In the genomic region with DNA sequence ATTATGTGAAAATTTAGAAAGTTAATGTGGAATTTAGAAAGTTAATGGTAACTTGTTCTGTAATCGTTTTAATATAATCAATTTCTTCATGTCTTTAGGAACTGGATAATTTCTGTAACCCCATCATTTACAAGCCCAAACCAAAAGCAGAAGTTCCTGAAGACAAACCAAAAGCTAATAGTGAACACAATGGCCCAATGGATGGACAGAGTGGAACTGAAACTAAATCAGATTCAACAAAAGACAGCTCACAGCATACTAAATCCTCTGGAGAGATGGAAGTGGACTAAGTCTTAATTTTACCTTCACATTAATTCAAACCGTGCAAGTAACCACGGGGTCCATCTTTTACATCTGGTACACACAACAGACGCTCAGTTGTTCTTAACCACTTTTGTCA, we compare ENCODE assay signal across 9 cellular contexts. TPM values are rescaled to one million over a fixed set of nuclear protein-coding genes. Genes with fewer than 3 reads are reported as not detected.
DNase-seq lines count a peak whose midpoint lies in the region; ATAC-seq, FAIRE-seq and TF ChIP-seq lines count a peak whose summit lies in the region.
"Had no signal": no experiment of that assay in that cellular context is flagged by ENCODE, and none has a peak within 500 bp of the region (broad histone marks: within the 10 kb centered on the region; RNA-seq: fewer than 3 reads in every experiment).

No MANE protein-coding gene starts in this region.

- H3K9me3 ChIP-seq in WERI-Rb-1 (ENCODE audit: severe bottlenecking) (no peaks in the 10 kb centered on the region), Peyer's patch (no peaks in the 10 kb centered on the region)

- no peak overlapping the region for H3K4me3 ChIP-seq in WERI-Rb-1 (ENCODE audit: low read depth, low read length)
- no peak overlapping the region for H3K4me3 ChIP-seq in Peyer's patch

- TF ChIP-seq POLR2A in GM12891 (IDR thresholded peaks at IDR 0.05; ENCODE audit: low read depth, low read length) (no peak), Peyer's patch (IDR thresholded peaks at IDR 0.05) (no peak)

- peak; percentile 74 for ATAC-seq in GM21367 (IDR thresholded peaks at IDR 0.05; ENCODE audit: unreplicated experiment)
- ATAC-seq in HG03064 (IDR thresholded peaks at IDR 0.05; ENCODE audit: low read depth, unreplicated experiment) = peak; percentile 40

- H3K27ac ChIP-seq in WERI-Rb-1 (no peak overlapping the region), Peyer's patch (no peak overlapping the region)

- peak; percentile 78 for FAIRE-seq in GM12891 (lab: Jason Lieb, UNC)
- FAIRE-seq: urothelium cell line had no signal

- TF ChIP-seq CTCF in WERI-Rb-1 (IDR thresholded peaks at IDR 0.05; ENCODE audit: low read depth, low read length) (no peak), Peyer's patch (IDR thresholded peaks at IDR 0.05) (no peak)

- H3K4me1 ChIP-seq in Peyer's patch = no peaks in the 10 kb centered on the region

- H3K36me3 ChIP-seq in WERI-Rb-1 (peaks cover 18% of the 10 kb centered on the region), Peyer's patch (no peaks in the 10 kb centered on the region)

- no peaks in the 10 kb centered on the region for H3K27me3 ChIP-seq in WERI-Rb-1 (ENCODE audit: insufficient read depth, low read depth, severe bottlenecking)
- H3K27me3 ChIP-seq in Peyer's patch = no peaks in the 10 kb centered on the region

- no peak for DNase-seq in GM12891 (ENCODE audit: insufficient read length, low spot score)
- DNase-seq in NOMO-1 treated with dmso at 0.1 percent for 144 hours (lab: John Stamatoyannopoulos, UW; ENCODE audit: unreplicated experiment) = peak; percentile 57
- DNase-seq in WERI-Rb-1 = no peak
- DNase-seq in Peyer's patch = no peak
- DNase-seq in stimulated activated CD4-positive, alpha-beta T cell treated with anti-CD3 and anti-CD28 coated beads, Interleukin-4, amount 100 ng/mL, for 4 hours = no peak
- no peak for DNase-seq in NCI-H510A treated with DMSO at 0.1 percent for 48 hours (lab: John Stamatoyannopoulos, UW)

TF ChIP-seq in GM12891, 5 proteins besides CTCF, POLR2A, EP300 and RAD21:
- TF ChIP-seq POU2F2 (IDR thresholded peaks at IDR 0.05; ENCODE audit: low read depth, low read length) (no peak), SPI1 (IDR thresholded peaks at IDR 0.05; ENCODE audit: low read depth, low read length) (peak; percentile 92)

RNA-seq across cellular contexts. Expression of gene PLK4, which starts 48.1 kb away (rescaled TPM):
- polyA plus RNA-seq in GM12891 (2012; ENCODE audit: low read depth, missing spikeins) = 17.4 TPM
- total RNA-seq in Peyer's patch = 1 to 10 TPM; 1.7 to 8.3 (median 3.7) TPM

RNA-seq across cellular contexts. Expression of gene HSPA4L, which starts 50.5 kb away (rescaled TPM):
- polyA plus RNA-seq in GM12891 (2012; ENCODE audit: low read depth, missing spikeins) = 13.2 TPM
- 1 to 10 TPM; 2.0 to 2.6 (median 2.4) TPM for total RNA-seq in Peyer's patch
